ENCODE assay signal across 24 cellular contexts in genomic region chr20:58523072-58523681, GRCh38. TPM values are rescaled to one million over a fixed set of nuclear protein-coding genes. Genes with fewer than 3 reads are reported as not detected.
DNase-seq lines count a peak whose midpoint lies in the region; ATAC-seq, FAIRE-seq and TF ChIP-seq lines count a peak whose summit lies in the region.
"Had no signal": no experiment of that assay in that cellular context is flagged by ENCODE, and none has a peak within 500 bp of the region (broad histone marks: within the 10 kb centered on the region; RNA-seq: fewer than 3 reads in every experiment).

No MANE protein-coding gene starts in this region.

- CTCF ChIA-PET in A673 (lab: Charles Lee): no interaction called here

- peak; percentile 90 for DNase-seq in A673 (ENCODE audit: low spot score)
- DNase-seq in NCI-H2171 (lab: John Stamatoyannopoulos, UW): peak; percentile 56
- peak; percentile 92 for DNase-seq in astrocyte (ENCODE audit: low read depth)
- no peak for DNase-seq in mesothelial cell of epicardium (ENCODE audit: low spot score in 2 of 2, unreplicated experiment in 2 of 2)
- DNase-seq in foreskin keratinocyte: no peak
- DNase-seq in SW 1271 (lab: John Stamatoyannopoulos, UW): no peak
- DNase-seq: activated B cell treated with CpG ODN at 0.5 μM for 24 hours; activated CD8-positive, alpha-beta T cell treated with anti-CD3 and anti-CD28 coated beads for 36 hours; activated naive CD4-positive, alpha-beta T cell; activated T-cell treated with anti-CD3 and anti-CD28 coated beads, Interleukin-2, amount 50 U/mL, for 1 hour; CD4-positive, CD25-positive, alpha-beta regulatory T cell; DMS53; islet precursor cell; NCI-H1694 treated with DMSO at 0.1 percent for 48 hours; NCI-H446 treated with DMSO at 0.1 percent for 48 hours; stimulated activated CD4-positive, alpha-beta T cell treated with anti-CD3 and anti-CD28 coated beads, Interleukin-12 subunit alpha, Interleukin-12 subunit beta, amount 100 ng/mL, for 4 hours; stimulated activated CD8-positive, alpha-beta memory T cell treated with anti-CD3 and anti-CD28 coated beads, Interleukin-4, amount 100 ng/mL, for 48 hours had no signal

- H3K4me1 Mint-ChIP-seq in astrocyte (ENCODE audit: low read depth, unreplicated experiment): peaks cover 19% of the 10 kb centered on the region
- H3K4me1 Mint-ChIP-seq in mesothelial cell of epicardium: peaks cover 10% of the 10 kb centered on the region
- H3K4me1 Mint-ChIP-seq: activated B cell treated with CpG ODN at 0.5 μM for 24 hours; CD4-positive, CD25-positive, alpha-beta regulatory T cell had no signal

- H3K27ac Mint-ChIP-seq in astrocyte (ENCODE audit: unreplicated experiment) (peak overlapping the region; percentile 8), mesothelial cell of epicardium (peak overlapping the region; percentile 61)
- H3K27ac Mint-ChIP-seq: activated B cell treated with CpG ODN at 0.5 μM for 24 hours; activated CD8-positive, alpha-beta T cell treated with anti-CD3 and anti-CD28 coated beads for 36 hours; CD4-positive, CD25-positive, alpha-beta regulatory T cell; natural killer cell treated with Interleukin-12 subunit alpha and Interleukin-12 subunit beta and Interleukin-15 and Interleukin-18, amount 100 ng/mL, for 72 hours had no signal

- H3K27me3 ChIP-seq in A673 (replicated peaks; ENCODE audit: insufficient read depth, low read depth, low read length, poor library complexity): no peaks in the 10 kb centered on the region
- no peaks in the 10 kb centered on the region for H3K27me3 ChIP-seq in astrocyte (ENCODE audit: insufficient read depth, low read length)
- no peaks in the 10 kb centered on the region for H3K27me3 ChIP-seq in foreskin keratinocyte

- H3K36me3 Mint-ChIP-seq in astrocyte (ENCODE audit: low read depth, unreplicated experiment) (peaks cover 16% of the 10 kb centered on the region), mesothelial cell of epicardium (no peaks in the 10 kb centered on the region)
- H3K36me3 Mint-ChIP-seq: CD4-positive, CD25-positive, alpha-beta regulatory T cell had no signal

- no peak overlapping the region for H2AFZ ChIP-seq in astrocyte (ENCODE audit: low read depth, low read length)

- H3K27ac ChIP-seq in A673 (ENCODE audit: low read depth, low read length, poor library complexity, severe bottlenecking): peak overlapping the region; percentile 73
- peak overlapping the region; percentile 87 for H3K27ac ChIP-seq in astrocyte (ENCODE audit: low read depth, low read length)
- H3K27ac ChIP-seq in foreskin keratinocyte: no peak overlapping the region
- H3K27ac ChIP-seq: prostate gland had no signal

- H3K4me3 ChIP-seq in A673 (ENCODE audit: low read depth, low read length, poor library complexity, severe bottlenecking) (peak overlapping the region; percentile 22), astrocyte (ENCODE audit: insufficient read depth, low read depth, low read length) (no peak overlapping the region)
- H3K4me3 ChIP-seq: prostate gland had no signal

- peak overlapping the region; percentile 56 for H3K4me2 ChIP-seq in astrocyte (ENCODE audit: low read length)

- no peak for TF ChIP-seq CTCF in A673 (conservative IDR thresholded peaks at IDR 0.05; ENCODE audit: low read depth, low read length)
- no peak for TF ChIP-seq CTCF in astrocyte (IDR thresholded peaks at IDR 0.05; ENCODE audit: insufficient read depth, low read depth, low read length)
- TF ChIP-seq CTCF in mesothelial cell of epicardium (IDR thresholded peaks at IDR 0.05; ENCODE audit: unreplicated experiment): no peak
- TF ChIP-seq CTCF in foreskin keratinocyte (conservative IDR thresholded peaks at IDR 0.05): no peak

- no peak for FAIRE-seq in astrocyte (lab: Jason Lieb, UNC)
- FAIRE-seq: endometrium, GM12892 had no signal

- intact Hi-C loops in A673 (cut with micrococcal nuclease; ENCODE audit: unreplicated experiment): no loop called here

- H3K4me1 ChIP-seq in A673 (ENCODE audit: insufficient read depth, low read length, poor library complexity, severe bottlenecking): peaks cover 19% of the 10 kb centered on the region
- H3K4me1 ChIP-seq in astrocyte (ENCODE audit: insufficient read depth, low read length): peaks cover 28% of the 10 kb centered on the region
- peaks cover 14% of the 10 kb centered on the region for H3K4me1 ChIP-seq in foreskin keratinocyte
- H3K4me1 ChIP-seq: prostate gland had no signal

- H3K27me3 Mint-ChIP-seq in astrocyte (ENCODE audit: low read depth, unreplicated experiment) (no peaks in the 10 kb centered on the region), mesothelial cell of epicardium (ENCODE audit: low read depth) (peaks cover 37% of the 10 kb centered on the region)
- H3K27me3 Mint-ChIP-seq: CD4-positive, CD25-positive, alpha-beta regulatory T cell had no signal

- H3K9me3 Mint-ChIP-seq in astrocyte (ENCODE audit: unreplicated experiment) (peaks cover 9% of the 10 kb centered on the region), mesothelial cell of epicardium (peaks cover 25% of the 10 kb centered on the region)
- H3K9me3 Mint-ChIP-seq: natural killer cell treated with Interleukin-12 subunit alpha and Interleukin-12 subunit beta and Interleukin-15 and Interleukin-18, amount 100 ng/mL, for 72 hours had no signal

- no peaks in the 10 kb centered on the region for H3K79me2 ChIP-seq in astrocyte (ENCODE audit: insufficient read depth, low read length)

- peak overlapping the region; percentile 54 for H3K9ac ChIP-seq in astrocyte (ENCODE audit: low read length)

- H3K4me3 Mint-ChIP-seq in astrocyte (ENCODE audit: unreplicated experiment) (no peak overlapping the region), mesothelial cell of epicardium (no peak overlapping the region)
- H3K4me3 Mint-ChIP-seq: activated B cell treated with CpG ODN at 0.5 μM for 24 hours; activated CD8-positive, alpha-beta T cell treated with anti-CD3 and anti-CD28 coated beads for 36 hours; natural killer cell treated with Interleukin-12 subunit alpha and Interleukin-12 subunit beta and Interleukin-15 and Interleukin-18, amount 100 ng/mL, for 72 hours had no signal

- no TSS peak for BruUV-seq in A673 (replicated peaks; lab: Mats Ljungman, UMichigan)

- H3K36me3 ChIP-seq in A673 (ENCODE audit: insufficient read depth, low read length, poor library complexity, severe bottlenecking): no peaks in the 10 kb centered on the region
- no peaks in the 10 kb centered on the region for H3K36me3 ChIP-seq in astrocyte (ENCODE audit: insufficient read depth, low read length)
- H3K36me3 ChIP-seq: prostate gland had no signal

- POLR2A ChIA-PET in A673 (lab: Charles Lee; ENCODE audit: low non-redundant PET): no interaction called here

- H4K20me1 ChIP-seq in astrocyte (ENCODE audit: insufficient read depth, low read length): no peaks in the 10 kb centered on the region

- ATAC-seq in HG03439 (IDR thresholded peaks at IDR 0.05; ENCODE audit: unreplicated experiment): no peak
- no peak for ATAC-seq in foreskin keratinocyte
- no peak for ATAC-seq in HG02884 (IDR thresholded peaks at IDR 0.05; ENCODE audit: unreplicated experiment)
- ATAC-seq: activated CD8-positive, alpha-beta T cell treated with anti-CD3 and anti-CD28 coated beads for 36 hours; natural killer cell treated with Interleukin-12 subunit alpha and Interleukin-12 subunit beta and Interleukin-15 and Interleukin-18, amount 100 ng/mL, for 72 hours had no signal

- H3K9me3 ChIP-seq in A673 (ENCODE audit: low read depth, low read length, poor library complexity, severe bottlenecking) (peaks cover 22% of the 10 kb centered on the region), astrocyte (ENCODE audit: insufficient read depth, low read depth, low read length) (peaks cover 14% of the 10 kb centered on the region)
- H3K9me3 ChIP-seq: prostate gland had no signal

RNA-seq across cellular contexts. Expression of gene APCDD1L, which starts 8.0 kb away (rescaled TPM):
- total RNA-seq in A673 (2021) (not detected in 2 replicates), astrocyte (16.4 and 23.3 TPM in 2 replicates), mesothelial cell of epicardium (0.07 to 0.16 TPM in 2 of 3 replicates, not detected in the other), foreskin keratinocyte (2.1 and 4.4 TPM in 2 replicates)
- polyA plus RNA-seq in foreskin keratinocyte: 2.2 and 3.5 TPM in 2 replicates
- total RNA-seq: activated B cell treated with CpG ODN at 0.5 μM for 24 hours; activated CD8-positive, alpha-beta T cell treated with anti-CD3 and anti-CD28 coated beads for 36 hours; CD4-positive, CD25-positive, alpha-beta regulatory T cell; natural killer cell treated with Interleukin-12 subunit alpha and Interleukin-12 subunit beta and Interleukin-15 and Interleukin-18, amount 100 ng/mL, for 72 hours; T-helper 1 cell treated with Interleukin-12 subunit alpha and Interleukin-12 subunit beta and Interleukin-4 antibody, amounts not matched to agents 30 ng/mL and 1 ng/mL, for 36 hours had no signal

Comparison
In these comparisons a context has a peak if more than half of its experiments do, and no peak if none do; other contexts are left out.
1. DNase-seq: peak in A673 (single experiment), NCI-H2171 (single experiment) and astrocyte (single experiment); none in mesothelial cell of epicardium (0 of 2), foreskin keratinocyte (0 of 2) and SW 1271 (0 of 2).